In genomic region chr14:53872551-53873188, GRCh38 we compare ENCODE assay signal across 27 cellular contexts.
"Had no signal": no experiment of that assay in that cellular context is flagged by ENCODE, and none has a peak within 500 bp of the region (broad histone marks: within the 10 kb centered on the region; RNA-seq: fewer than 3 reads in every experiment).

No MANE protein-coding gene starts in this region.

- H3K36me3 Mint-ChIP-seq: activated naive CD8-positive, alpha-beta T cell treated with anti-CD3 and anti-CD28 coated beads, Interleukin-2, amount 10 ng/mL, durations not matched to agents 7 days and 5 days; natural killer cell had no signal

- H3K4me3 ChIP-seq: body of pancreas, cardiac muscle cell, heart right ventricle, left lung, ovary, prostate gland, spleen, thoracic aorta, upper lobe of left lung had no signal

- H3K4me1 ChIP-seq: left lung, prostate gland, spleen had no signal

- H3K27me3 Mint-ChIP-seq: activated CD4-positive, alpha-beta memory T cell treated with anti-CD3 and anti-CD28 coated beads, Interleukin-2, amount 10 ng/mL, durations not matched to agents 7 days and 5 days; activated CD4-positive, alpha-beta T cell treated with anti-CD3 and anti-CD28 coated beads, Interleukin-2, amount 10 ng/mL, durations not matched to agents 24 days and 14 days; activated naive CD8-positive, alpha-beta T cell treated with anti-CD3 and anti-CD28 coated beads, Interleukin-2, amount 10 ng/mL, durations not matched to agents 7 days and 5 days had no signal

- ATAC-seq: activated CD4-positive, CD25-positive, alpha-beta regulatory T cell treated with anti-CD3 and anti-CD28 coated beads, Interleukin-2, amount 50 U/mL, for 24 hours; activated T-cell treated with anti-CD3 and anti-CD28 coated beads, Interleukin-2, amount 50 U/mL, for 72 hours; body of pancreas; heart right ventricle; left lung; natural killer cell; T-helper 17 cell had no signal

- H3K27me3 ChIP-seq: body of pancreas, cardiac muscle cell, heart right ventricle, left lung, neutrophil, ovary, spleen, upper lobe of left lung had no signal

- H3K9me3 Mint-ChIP-seq: activated CD4-positive, alpha-beta memory T cell treated with anti-CD3 and anti-CD28 coated beads, Interleukin-2, amount 10 ng/mL, durations not matched to agents 7 days and 5 days; activated CD4-positive, alpha-beta T cell treated with anti-CD3 and anti-CD28 coated beads, Interleukin-2, amount 10 ng/mL, durations not matched to agents 24 days and 14 days; activated naive CD4-positive, alpha-beta T cell treated with anti-CD3 and anti-CD28 coated beads for 36 hours had no signal

- H3K4me1 Mint-ChIP-seq: activated CD4-positive, alpha-beta memory T cell treated with anti-CD3 and anti-CD28 coated beads, Interleukin-2, amount 10 ng/mL, durations not matched to agents 7 days and 5 days; activated CD4-positive, alpha-beta T cell treated with anti-CD3 and anti-CD28 coated beads, Interleukin-2, amount 10 ng/mL, durations not matched to agents 24 days and 14 days; activated naive CD8-positive, alpha-beta T cell treated with anti-CD3 and anti-CD28 coated beads, Interleukin-2, amount 10 ng/mL, durations not matched to agents 7 days and 5 days; natural killer cell; T-helper 17 cell had no signal

- H3K4me3 Mint-ChIP-seq: activated CD4-positive, alpha-beta memory T cell treated with anti-CD3 and anti-CD28 coated beads, Interleukin-2, amount 10 ng/mL, durations not matched to agents 7 days and 5 days; activated CD4-positive, alpha-beta T cell treated with anti-CD3 and anti-CD28 coated beads, Interleukin-2, amount 10 ng/mL, durations not matched to agents 24 days and 14 days; activated naive CD4-positive, alpha-beta T cell treated with anti-CD3 and anti-CD28 coated beads for 36 hours; activated naive CD8-positive, alpha-beta T cell treated with anti-CD3 and anti-CD28 coated beads, Interleukin-2, amount 10 ng/mL, durations not matched to agents 7 days and 5 days; activated T-cell treated with anti-CD3 and anti-CD28 coated beads, Interleukin-2, amount 50 U/mL, for 72 hours; natural killer cell; T-helper 17 cell had no signal

- H3K27ac Mint-ChIP-seq: activated CD4-positive, alpha-beta memory T cell treated with anti-CD3 and anti-CD28 coated beads, Interleukin-2, amount 10 ng/mL, durations not matched to agents 7 days and 5 days; activated CD4-positive, alpha-beta T cell treated with anti-CD3 and anti-CD28 coated beads, Interleukin-2, amount 10 ng/mL, durations not matched to agents 24 days and 14 days; activated naive CD4-positive, alpha-beta T cell treated with anti-CD3 and anti-CD28 coated beads for 36 hours; activated naive CD8-positive, alpha-beta T cell treated with anti-CD3 and anti-CD28 coated beads, Interleukin-2, amount 10 ng/mL, durations not matched to agents 7 days and 5 days; activated T-cell treated with anti-CD3 and anti-CD28 coated beads, Interleukin-2, amount 50 U/mL, for 72 hours; natural killer cell; T-helper 17 cell had no signal

- H3K9me3 ChIP-seq: body of pancreas, neutrophil, ovary, prostate gland, spleen, thoracic aorta, upper lobe of left lung had no signal

- H3K36me3 ChIP-seq: cardiac muscle cell, heart right ventricle, left lung, neutrophil, ovary, prostate gland, spleen, thoracic aorta, upper lobe of left lung had no signal

- H3K27ac ChIP-seq: body of pancreas, cardiac muscle cell, left lung, neutrophil, ovary, prostate gland, spleen, thoracic aorta, upper lobe of left lung, VCaP had no signal

- DNase-seq: activated CD4-positive, alpha-beta memory T cell treated with anti-CD3 and anti-CD28 coated beads, Interleukin-2, amount 10 ng/mL, durations not matched to agents 7 days and 5 days; activated CD4-positive, alpha-beta T cell treated with anti-CD3 and anti-CD28 coated beads, Interleukin-2, amount 10 ng/mL, durations not matched to agents 24 days and 14 days; activated effector memory CD4-positive, alpha-beta T cell treated with Interleukin-2 at 50 U/mL for 16 hours; activated naive CD4-positive, alpha-beta T cell treated with anti-CD3 and anti-CD28 coated beads for 36 hours; activated naive CD8-positive, alpha-beta T cell treated with anti-CD3 and anti-CD28 coated beads, Interleukin-2, amount 10 ng/mL, durations not matched to agents 7 days and 5 days; activated T-cell treated with anti-CD3 and anti-CD28 coated beads, Interleukin-2, amount 50 U/mL, for 72 hours; amygdala; body of pancreas; erythroblast; heart right ventricle; left lung; mammary epithelial cell; midbrain; natural killer cell; ovary; spleen; stimulated activated CD4-positive, alpha-beta T cell treated with anti-CD3 and anti-CD28 coated beads, Interleukin-4, amount 100 ng/mL, for 24 hours; stimulated activated naive CD4-positive, alpha-beta T cell treated with Interleukin-2 at 50 U/mL for 16 hours; SW 1271; T-helper 17 cell; upper lobe of left lung had no signal
